Comparison of ENCODE assay signal across 8 cellular contexts in the genomic region with DNA sequence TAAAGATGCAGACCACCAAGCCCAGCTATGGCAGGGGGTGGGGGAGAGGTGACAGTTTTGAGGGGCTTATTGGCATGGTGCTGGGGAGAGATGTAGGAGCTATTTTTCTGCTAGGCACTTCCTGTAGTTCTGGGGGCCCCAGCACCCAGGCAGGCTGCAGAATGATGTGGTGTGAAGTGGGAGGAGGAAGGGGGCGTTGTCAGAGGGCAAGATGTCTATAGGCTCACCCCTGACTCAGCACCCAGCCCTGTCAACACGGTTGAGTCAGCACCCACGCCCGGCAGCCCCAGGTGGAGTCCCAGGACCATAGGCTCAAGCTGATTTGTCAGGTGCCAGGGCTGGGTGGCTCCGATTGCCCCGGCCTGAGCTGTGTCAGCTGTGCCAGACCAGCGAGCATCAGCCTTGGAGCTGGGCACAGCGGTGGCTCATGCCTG. TPM values are rescaled to one million over a fixed set of nuclear protein-coding genes. Genes with fewer than 3 reads are reported as not detected.
DNase-seq lines count a peak whose midpoint lies in the region; ATAC-seq and TF ChIP-seq lines count a peak whose summit lies in the region.

No MANE protein-coding gene starts in this region.

- no peaks in the 10 kb centered on the region for H3K9me3 Mint-ChIP-seq in progenitor cell of endocrine pancreas (ENCODE audit: low read depth)

- H3K4me3 ChIP-seq in epithelial cell of proximal tubule (ENCODE audit: low read depth, low read length): no peak overlapping the region

- DNase-seq in LoVo (ENCODE audit: low spot score) (peak; percentile 90), epithelial cell of proximal tubule (ENCODE audit: low read depth) (peak; percentile 33), renal cortical epithelial cell (ENCODE audit: low read depth) (peak; percentile 90), NCI-H1092 (lab: John Stamatoyannopoulos, UW) (no peak), progenitor cell of endocrine pancreas (ENCODE audit: low spot score, unreplicated experiment) (no peak)
- DNase-seq in activated CD8-positive, alpha-beta memory T cell treated with anti-CD3 and anti-CD28 coated beads for 48 hours (ENCODE audit: low read depth in 2 of 3, low spot score in 2 of 3): peak; percentile 54 to 71 (median 68)

- no peak overlapping the region for H3K27ac Mint-ChIP-seq in progenitor cell of endocrine pancreas

- ATAC-seq in GM18498 (IDR thresholded peaks at IDR 0.05; ENCODE audit: unreplicated experiment): peak; percentile 54
- no peak for ATAC-seq in GM21447 (IDR thresholded peaks at IDR 0.05; ENCODE audit: unreplicated experiment)

- H3K4me1 Mint-ChIP-seq in progenitor cell of endocrine pancreas (ENCODE audit: low read depth): peaks cover 7% of the 10 kb centered on the region

- peaks cover 55% of the 10 kb centered on the region for H3K27me3 Mint-ChIP-seq in progenitor cell of endocrine pancreas

- no peaks in the 10 kb centered on the region for H3K36me3 Mint-ChIP-seq in progenitor cell of endocrine pancreas (ENCODE audit: insufficient read depth)

- no peak for TF ChIP-seq CTCF in epithelial cell of proximal tubule (conservative IDR thresholded peaks at IDR 0.05; ENCODE audit: low read depth, low read length)
- no peak for TF ChIP-seq CTCF in progenitor cell of endocrine pancreas (IDR thresholded peaks at IDR 0.05; ENCODE audit: unreplicated experiment)

- no peak overlapping the region for H3K4me3 Mint-ChIP-seq in progenitor cell of endocrine pancreas (ENCODE audit: low read depth)

RNA-seq across cellular contexts. Expression of a gene that starts 5.8 kb away (rescaled TPM):
- 1.3 and 1.9 TPM in 2 replicates for total RNA-seq in epithelial cell of proximal tubule
- 0.17 and 0.45 TPM in 2 replicates for total RNA-seq in renal cortical epithelial cell
- 2.7 TPM in 2 replicates for total RNA-seq in progenitor cell of endocrine pancreas

Comparison
In these comparisons a context has a peak if more than half of its experiments do, and no peak if none do; other contexts are left out.
1. DNase-seq: peak in LoVo (single experiment), activated CD8-positive, alpha-beta memory T cell treated with anti-CD3 and anti-CD28 coated beads for 48 hours (3 of 3), epithelial cell of proximal tubule (single experiment) and renal cortical epithelial cell (single experiment); none in NCI-H1092 (single experiment) and progenitor cell of endocrine pancreas (single experiment).